17 cellular contexts compared by ENCODE assay signal in the genomic region with DNA sequence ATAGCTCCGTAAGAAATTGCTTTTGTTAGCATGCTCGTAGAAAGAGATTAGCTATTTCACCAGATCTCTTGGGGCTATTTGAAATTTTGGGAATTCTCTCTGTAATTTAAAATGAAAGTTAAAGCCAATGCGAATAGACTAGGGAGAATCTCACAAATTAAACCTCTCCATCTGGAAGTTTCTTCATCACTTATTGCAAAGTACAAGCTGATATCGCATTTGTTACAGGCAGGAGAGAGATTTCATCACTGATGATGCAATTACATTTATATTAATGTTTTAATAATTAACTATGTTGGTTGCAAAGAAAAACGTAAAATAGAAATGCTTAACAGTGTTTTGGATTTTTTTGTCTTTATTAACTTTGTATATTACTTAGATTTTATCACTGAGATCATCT. TPM values are rescaled to one million over a fixed set of nuclear protein-coding genes. Genes with fewer than 3 reads are reported as not detected.
DNase-seq lines count a peak whose midpoint lies in the region; ATAC-seq, FAIRE-seq and TF ChIP-seq lines count a peak whose summit lies in the region.
"Had no signal": no experiment of that assay in that cellular context is flagged by ENCODE, and none has a peak within 500 bp of the region (broad histone marks: within the 10 kb centered on the region; RNA-seq: fewer than 3 reads in every experiment).

No MANE protein-coding gene starts in this region.

- H3K4me1 ChIP-seq in endocrine pancreas (ENCODE audit: control insufficient read depth, insufficient read depth, low read length) (peaks cover 11% of the 10 kb centered on the region), HepG2 (ENCODE audit: insufficient read depth, low read length) (no peaks in the 10 kb centered on the region)

- DNase-seq in HepG2 (ENCODE audit: low spot score) (no peak), progenitor cell of endocrine pancreas (ENCODE audit: low spot score, unreplicated experiment) (no peak), RCC 7860 (ENCODE audit: low spot score) (no peak), iPS-NIHi11 (ENCODE audit: low spot score) (no peak)
- no peak for DNase-seq in activated T-helper 2 cell treated with anti-CD3 and anti-CD28 coated beads, Interferon-gamma antibody, Interleukin-2, Interleukin-4, amounts not matched to agents 10 μg/mL and 5 μg/mL and 100 μg/mL, durations not matched to agents 14 hours and 24 hours and 36 hours (ENCODE audit: low spot score)
- DNase-seq: C1 segment of cervical spinal cord; Calu3; CD4-positive, alpha-beta memory T cell; DMS79 treated with DMSO at 0.1 percent for 48 hours; GOT3; HFFc6 had no signal

- H3K9me3 ChIP-seq in endocrine pancreas (ENCODE audit: control insufficient read depth, low read length) (no peaks in the 10 kb centered on the region), HepG2 (ENCODE audit: low read length) (no peaks in the 10 kb centered on the region)
- H3K9me3 ChIP-seq: HAP-1 had no signal

- CTCF ChIA-PET in HepG2 (lab: Yijun Ruan, JAX; ENCODE audit: low intra/inter-chr PET ratio, low total read pairs), result interaction anchor here (1.6 kb wide), 1 partner anchor 560 kb away, joined by 6 read pairs; no protein-coding TSS in a partner anchor

- H3K9me3 Mint-ChIP-seq in progenitor cell of endocrine pancreas (ENCODE audit: low read depth), result peaks cover 12% of the 10 kb centered on the region
- H3K9me3 Mint-ChIP-seq in activated T-helper 2 cell treated with anti-CD3 and anti-CD28 coated beads, Interferon-gamma antibody, Interleukin-2, Interleukin-4, amounts not matched to agents 10 μg/mL and 5 μg/mL and 100 μg/mL, durations not matched to agents 14 hours and 24 hours and 36 hours, result no peaks in the 10 kb centered on the region

- TF ChIP-seq RAD21 in HepG2 (CRISPR knock-in tag; IDR thresholded peaks at IDR 0.05), result no peak

- WGBS in HepG2 (ENCODE audit: low lambda C conversion rate), result under 1% methylated on average over 5 of the region's 5 CpGs

- H3K27me3 Mint-ChIP-seq in progenitor cell of endocrine pancreas, result no peaks in the 10 kb centered on the region
- H3K27me3 Mint-ChIP-seq in activated T-helper 2 cell treated with anti-CD3 and anti-CD28 coated beads, Interferon-gamma antibody, Interleukin-2, Interleukin-4, amounts not matched to agents 10 μg/mL and 5 μg/mL and 100 μg/mL, durations not matched to agents 14 hours and 24 hours and 36 hours (ENCODE audit: low read depth), result peaks cover 9% of the 10 kb centered on the region
- H3K27me3 Mint-ChIP-seq: CD4-positive, alpha-beta memory T cell had no signal

- no peak overlapping the region for H2AFZ ChIP-seq in HepG2 (ENCODE audit: low read length)

- H3K36me3 ChIP-seq in endocrine pancreas (ENCODE audit: control insufficient read depth, insufficient read depth, low read length) (no peaks in the 10 kb centered on the region), HepG2 (replicated peaks in 1 of 2; ENCODE audit: control insufficient read depth in 1 of 2, insufficient read depth in 2 of 2, low read length in 2 of 2) (no peaks in the 10 kb centered on the region)
- H3K36me3 ChIP-seq: HAP-1 had no signal

- POLR2A ChIA-PET in HepG2 (lab: Yijun Ruan, JAX), result no interaction called here

- peaks cover 33% of the 10 kb centered on the region for H3K4me1 Mint-ChIP-seq in progenitor cell of endocrine pancreas (ENCODE audit: low read depth)
- peaks cover 8% of the 10 kb centered on the region for H3K4me1 Mint-ChIP-seq in activated T-helper 2 cell treated with anti-CD3 and anti-CD28 coated beads, Interferon-gamma antibody, Interleukin-2, Interleukin-4, amounts not matched to agents 10 μg/mL and 5 μg/mL and 100 μg/mL, durations not matched to agents 14 hours and 24 hours and 36 hours (ENCODE audit: low read depth)
- H3K4me1 Mint-ChIP-seq: CD4-positive, alpha-beta memory T cell had no signal

- H3K4me3 Mint-ChIP-seq in progenitor cell of endocrine pancreas (ENCODE audit: low read depth), result no peak overlapping the region
- H3K4me3 Mint-ChIP-seq in activated T-helper 2 cell treated with anti-CD3 and anti-CD28 coated beads, Interferon-gamma antibody, Interleukin-2, Interleukin-4, amounts not matched to agents 10 μg/mL and 5 μg/mL and 100 μg/mL, durations not matched to agents 14 hours and 24 hours and 36 hours (ENCODE audit: low read depth), result no peak overlapping the region
- H3K4me3 Mint-ChIP-seq: CD4-positive, alpha-beta memory T cell; HFFc6 had no signal

- peak overlapping the region; percentile 35 for H3K27ac Mint-ChIP-seq in progenitor cell of endocrine pancreas
- no peak overlapping the region for H3K27ac Mint-ChIP-seq in activated T-helper 2 cell treated with anti-CD3 and anti-CD28 coated beads, Interferon-gamma antibody, Interleukin-2, Interleukin-4, amounts not matched to agents 10 μg/mL and 5 μg/mL and 100 μg/mL, durations not matched to agents 14 hours and 24 hours and 36 hours
- H3K27ac Mint-ChIP-seq: CD4-positive, alpha-beta memory T cell; HFFc6 had no signal

- peaks cover 4% of the 10 kb centered on the region for H3K36me3 Mint-ChIP-seq in progenitor cell of endocrine pancreas (ENCODE audit: insufficient read depth)
- no peaks in the 10 kb centered on the region for H3K36me3 Mint-ChIP-seq in activated T-helper 2 cell treated with anti-CD3 and anti-CD28 coated beads, Interferon-gamma antibody, Interleukin-2, Interleukin-4, amounts not matched to agents 10 μg/mL and 5 μg/mL and 100 μg/mL, durations not matched to agents 14 hours and 24 hours and 36 hours (ENCODE audit: low read depth)
- H3K36me3 Mint-ChIP-seq: CD4-positive, alpha-beta memory T cell had no signal

- in situ Hi-C loops in HepG2 (cut with HindIII; ENCODE audit: extremely low pct_ligation_motif_present, low pct_unique_long_range_greater_than_20kb), result loop anchor here (25.0 kb wide), 1 partner anchor 568 kb away; no protein-coding TSS in a partner anchor

- intact Hi-C loops in HepG2 (cut with micrococcal nuclease; ENCODE audit: unreplicated experiment), result loop anchor here (1.0 kb wide), 1 partner anchor 560 kb away; no protein-coding TSS in a partner anchor
- intact Hi-C loops in activated T-helper 2 cell treated with anti-CD3 and anti-CD28 coated beads, Interferon-gamma antibody, Interleukin-2, Interleukin-4, amounts not matched to agents 10 μg/mL and 5 μg/mL and 100 μg/mL, durations not matched to agents 14 hours and 24 hours and 36 hours (cut with micrococcal nuclease), result loop anchor here (5.0 to 10.0 kb wide), 4 partner anchors 415 to 1265 kb away; no protein-coding TSS in a partner anchor

- H3K4me2 ChIP-seq in HepG2 (ENCODE audit: low read depth, low read length), result no peak overlapping the region

- H3K9ac ChIP-seq in endocrine pancreas (ENCODE audit: control insufficient read depth, insufficient read depth, low read length) (no peak overlapping the region), HepG2 (ENCODE audit: insufficient read depth, low read depth, low read length) (no peak overlapping the region)

- ATAC-seq in HepG2, result no peak

- FAIRE-seq in HepG2 (lab: Jason Lieb, UNC) (no peak), RCC 7860 (lab: Jason Lieb, UNC) (no peak)
- FAIRE-seq: H54 had no signal

- no peak for TF ChIP-seq POLR2A in HepG2 (IDR thresholded peaks at IDR 0.05; ENCODE audit: insufficient read depth in 1 of 2, low read depth in 2 of 2, low read length in 2 of 2)

- TF ChIP-seq EP300 in HepG2 (IDR thresholded peaks at IDR 0.05; ENCODE audit: low read depth in 2 of 2, low read length in 2 of 2) (no peak), HepG2 (CRISPR knock-in tag; IDR thresholded peaks at IDR 0.05; ENCODE audit: borderline replicate concordance) (no peak)

- H4K20me1 ChIP-seq in HepG2 (ENCODE audit: insufficient read depth, low read length), result no peaks in the 10 kb centered on the region

- no TSS peak for BruUV-seq in HepG2 (replicated peaks; lab: Mats Ljungman, UMichigan)

- no peaks in the 10 kb centered on the region for H3K79me2 ChIP-seq in HepG2 (ENCODE audit: insufficient read depth, low read length)

- TF ChIP-seq CTCF in HepG2 (CRISPR knock-in tag; IDR thresholded peaks at IDR 0.05) (no peak), progenitor cell of endocrine pancreas (IDR thresholded peaks at IDR 0.05; ENCODE audit: unreplicated experiment) (no peak)

- no peak overlapping the region for H3K27ac ChIP-seq in HepG2 (ENCODE audit: extremely low read length, insufficient read depth, low read length)

- no peaks in the 10 kb centered on the region for H3K27me3 ChIP-seq in endocrine pancreas (ENCODE audit: control insufficient read depth, insufficient read depth, low read length)
- no peaks in the 10 kb centered on the region for H3K27me3 ChIP-seq in HepG2 (ENCODE audit: control insufficient read depth in 1 of 2, insufficient read depth in 2 of 2, low read length in 2 of 2)

- H3K4me3 ChIP-seq in endocrine pancreas (ENCODE audit: control insufficient read depth, insufficient read depth, low read length) (peak overlapping the region; percentile 72), HepG2 (replicated peaks in 1 of 3; ENCODE audit: insufficient read depth in 1 of 3, low read depth in 2 of 3, low read length in 3 of 3) (no peak overlapping the region)
- H3K4me3 ChIP-seq: HAP-1 had no signal

RNA-seq across cellular contexts. Expression of a gene that starts 12.9 kb away (rescaled TPM):
- total RNA-seq in HepG2 (2016; rRNA removed; fragmentation: Illumina TruSeq; extraction: Trizol) (not detected in 2 replicates), progenitor cell of endocrine pancreas (34.3 and 37.1 TPM in 2 replicates)
- not detected in 2 replicates for total RNA-seq in HepG2 (2016; cell fraction: cytosol; rRNA removed; fragmentation: Illumina TruSeq; extraction: Trizol; ENCODE audit: low read depth)
- not detected in 2 replicates for total RNA-seq in HepG2 (2016; cell fraction: insoluble cytoplasmic fraction; rRNA removed; fragmentation: Illumina TruSeq; extraction: Trizol)
- total RNA-seq in HepG2 (2016; cell fraction: membrane; rRNA removed; fragmentation: Illumina TruSeq; extraction: Trizol), result not detected in 2 replicates
- total RNA-seq in HepG2 (2016; cell fraction: nucleus; rRNA removed; fragmentation: Illumina TruSeq; extraction: Trizol), result not detected in 2 replicates
- polyA plus RNA-seq in HepG2 (2011; rRNA removed), result not detected in 2 replicates
- not detected in 2 replicates for polyA plus RNA-seq in HepG2 (2011; cell fraction: cytosol; rRNA removed)
- polyA plus RNA-seq in HepG2 (2011; cell fraction: nucleus; rRNA removed), result not detected in 2 replicates
- polyA plus RNA-seq in HepG2 (2012), result not detected in 2 replicates
- not detected in 2 replicates for polyA plus RNA-seq in HepG2 (2016; cell fraction: cytosol; fragmentation: Illumina TruSeq; extraction: Trizol; ENCODE audit: low read depth)
- not detected in 2 replicates for polyA plus RNA-seq in HepG2 (2016; cell fraction: insoluble cytoplasmic fraction; fragmentation: Illumina TruSeq; extraction: Trizol; ENCODE audit: low read depth)
- not detected in 2 replicates for polyA plus RNA-seq in HepG2 (2016; cell fraction: membrane; fragmentation: Illumina TruSeq; extraction: Trizol; ENCODE audit: low read depth)
- polyA plus RNA-seq in HepG2 (2016; cell fraction: nucleus; fragmentation: Illumina TruSeq; extraction: Trizol; ENCODE audit: insufficient read depth, low read depth), result not detected in 2 replicates
- not detected in 2 replicates for polyA minus RNA-seq in HepG2 (2011; rRNA and poly(A)+ RNA removed; ENCODE audit: low replicate concordance)
- not detected in 2 replicates for polyA minus RNA-seq in HepG2 (2011; cell fraction: cytosol; rRNA and poly(A)+ RNA removed)
- polyA minus RNA-seq in HepG2 (2011; cell fraction: nucleus; rRNA and poly(A)+ RNA removed), result not detected in 2 replicates
- not detected in 2 replicates for total RNA-seq in activated T-helper 2 cell treated with anti-CD3 and anti-CD28 coated beads, Interferon-gamma antibody, Interleukin-2, Interleukin-4, amounts not matched to agents 10 μg/mL and 5 μg/mL and 100 μg/mL, durations not matched to agents 14 hours and 24 hours and 36 hours
- total RNA-seq: A172; CD4-positive, alpha-beta memory T cell; Daoy; G401; HFFc6 had no signal
- polyA plus RNA-seq: CD4-positive, alpha-beta memory T cell had no signal

Comparison
In these comparisons a context has a peak if more than half of its experiments do, and no peak if none do; other contexts are left out.
1. RNA of a gene that starts 12.9 kb away (total RNA-seq): 34.3 to 37.1 TPM in progenitor cell of endocrine pancreas; not detected in HepG2 and not detected in activated T-helper 2 cell treated with anti-CD3 and anti-CD28 coated beads, Interferon-gamma antibody, Interleukin-2, Interleukin-4, amounts not matched to agents 10 μg/mL and 5 μg/mL and 100 μg/mL, durations not matched to agents 14 hours and 24 hours and 36 hours; every median in the first group is over 10 times any median in the second.